In genomic region chr14:95143813-95144620, GRCh38 we compare ENCODE assay signal across 10 cellular contexts. TPM values are rescaled to one million over a fixed set of nuclear protein-coding genes. Genes with fewer than 3 reads are reported as not detected.
DNase-seq lines count a peak whose midpoint lies in the region; ATAC-seq, FAIRE-seq and TF ChIP-seq lines count a peak whose summit lies in the region.
"Had no signal": no experiment of that assay in that cellular context is flagged by ENCODE, and none has a peak within 500 bp of the region (broad histone marks: within the 10 kb centered on the region; RNA-seq: fewer than 3 reads in every experiment).

No MANE protein-coding gene starts in this region.

- no peak for ATAC-seq in GM18519 (IDR thresholded peaks at IDR 0.05; ENCODE audit: low FRiP score, unreplicated experiment)

- TF ChIP-seq CTCF in suprapubic skin (IDR thresholded peaks at IDR 0.05): no peak
- TF ChIP-seq CTCF in brain microvascular endothelial cell (IDR thresholded peaks at IDR 0.05; ENCODE audit: low read depth, low read length, missing control alignments): no peak

- 72% methylated on average over 4 of the region's 4 CpGs for WGBS in suprapubic skin

- in situ Hi-C loops in brain microvascular endothelial cell (cut with HindIII; ENCODE audit: low pct_ligation_motif_present, low sequenced_read_pairs): no loop called here

- peak overlapping the region; percentile 13 for H3K4me3 ChIP-seq in suprapubic skin
- no peak overlapping the region for H3K4me3 ChIP-seq in brain microvascular endothelial cell (ENCODE audit: low read depth, low read length)

- H3K36me3 ChIP-seq in suprapubic skin (no peaks in the 10 kb centered on the region), brain microvascular endothelial cell (replicated peaks) (no peaks in the 10 kb centered on the region)

- DNase-seq in SIG-M5 treated with dmso at 0.1 percent for 504 hours (lab: John Stamatoyannopoulos, UW; ENCODE audit: unreplicated experiment) (peak; percentile 19), SIG-M5 (lab: John Stamatoyannopoulos, UW) (no peak), OCI-M1 (lab: John Stamatoyannopoulos, UW) (peak; percentile 77), suprapubic skin (ENCODE audit: low spot score in 2 of 2) (no peak), urothelium cell line (ENCODE audit: low spot score) (no peak), brain microvascular endothelial cell (no peak)
- DNase-seq: T-helper 2 cell had no signal

- H3K4me1 ChIP-seq in suprapubic skin: peaks cover 65% of the 10 kb centered on the region

- H3K27me3 ChIP-seq in suprapubic skin (no peaks in the 10 kb centered on the region), brain microvascular endothelial cell (replicated peaks) (no peaks in the 10 kb centered on the region)

- peaks cover 6% of the 10 kb centered on the region for H3K9me3 ChIP-seq in suprapubic skin

- FAIRE-seq in islet of Langerhans (lab: Jason Lieb, UNC) (peak; percentile 13), urothelium cell line (lab: Jason Lieb, UNC) (no peak)

- H3K27ac ChIP-seq in suprapubic skin: peak overlapping the region; percentile 50
- H3K27ac ChIP-seq in brain microvascular endothelial cell: no peak overlapping the region
- H3K27ac ChIP-seq: 22Rv1 had no signal

- TF ChIP-seq POLR2A in suprapubic skin (IDR thresholded peaks at IDR 0.05): no peak

- no peak for TF ChIP-seq EP300 in suprapubic skin (IDR thresholded peaks at IDR 0.05)

RNA-seq across cellular contexts. Expression of gene DICER1, which starts 13.3 kb away (rescaled TPM):
- total RNA-seq in suprapubic skin: 100 to 1,000 TPM in 1 of 4 donors, 10 to 100 TPM in 3; 38.3 to 124 (median 54.4) TPM

Comparison
In these comparisons a context has a peak if more than half of its experiments do, and no peak if none do; other contexts are left out.
1. DNase-seq: peak in SIG-M5 treated with dmso at 0.1 percent for 504 hours (single experiment) and OCI-M1 (single experiment); none in SIG-M5 (single experiment), suprapubic skin (0 of 2), urothelium cell line (single experiment) and brain microvascular endothelial cell (single experiment).